In the genomic region with DNA sequence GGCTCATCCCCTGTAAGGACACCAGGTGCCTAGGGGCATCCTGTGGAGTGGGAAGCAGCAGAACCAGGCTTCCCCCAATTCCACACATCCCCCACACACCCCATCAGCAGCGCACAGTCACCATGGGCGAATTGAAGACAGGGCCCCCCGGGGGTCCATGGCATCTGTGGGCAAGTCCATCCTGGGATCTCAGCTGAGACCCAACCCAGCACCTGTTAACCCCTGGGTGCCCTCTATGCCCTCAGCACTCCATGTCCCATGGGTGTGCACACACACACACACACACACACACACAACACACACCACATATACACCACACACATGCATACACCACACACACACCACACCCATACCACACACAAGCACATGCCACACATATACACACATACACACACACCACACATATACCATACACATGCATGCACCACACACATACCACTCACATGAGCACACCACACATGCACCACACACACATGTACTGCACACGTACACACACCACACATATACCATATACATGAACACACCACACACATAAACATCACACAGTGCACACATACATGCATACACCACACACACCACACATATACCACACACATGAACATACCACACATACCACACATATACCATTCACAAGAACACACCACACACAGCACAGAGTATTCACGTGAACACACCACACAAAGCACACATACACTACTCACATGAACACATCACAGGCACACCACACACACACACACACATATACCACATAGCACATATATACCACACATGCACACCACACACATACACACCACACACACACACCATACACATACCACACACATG, we compare ENCODE assay signal across 20 cellular contexts.
DNase-seq lines count a peak whose midpoint lies in the region; ATAC-seq, FAIRE-seq and TF ChIP-seq lines count a peak whose summit lies in the region.
"Had no signal": no experiment of that assay in that cellular context is flagged by ENCODE, and none has a peak within 500 bp of the region (broad histone marks: within the 10 kb centered on the region; RNA-seq: fewer than 3 reads in every experiment).

No MANE protein-coding gene starts in this region.

- H3K9me3 Mint-ChIP-seq in GM23338 (no peaks in the 10 kb centered on the region; the same call in 1 of the 3 replicates), astrocyte (ENCODE audit: unreplicated experiment) (no peaks in the 10 kb centered on the region)
- H3K9me3 Mint-ChIP-seq: activated CD4-positive, alpha-beta memory T cell treated with anti-CD3 and anti-CD28 coated beads for 36 hours; mesothelial cell of epicardium; nephron progenitor cell had no signal

- H3K4me3 Mint-ChIP-seq in GM23338 (no peak overlapping the region), astrocyte (ENCODE audit: unreplicated experiment) (no peak overlapping the region)
- H3K4me3 Mint-ChIP-seq: activated CD4-positive, alpha-beta memory T cell treated with anti-CD3 and anti-CD28 coated beads for 36 hours; nephron progenitor cell had no signal

- no peak overlapping the region for H3K4me2 ChIP-seq in GM23338
- no peak overlapping the region for H3K4me2 ChIP-seq in astrocyte (ENCODE audit: low read length)
- H3K4me2 ChIP-seq in keratinocyte (ENCODE audit: control insufficient read depth, extremely low read depth, insufficient read depth, low read depth, low read length), result peak overlapping the region; percentile 47

- H3K9me1 ChIP-seq in keratinocyte (ENCODE audit: control insufficient read depth, extremely low read depth, insufficient read depth, low read length), result no peaks in the 10 kb centered on the region

- H2AFZ ChIP-seq in GM23338 (0 out of 2 replicates have a peak overlapping the region, but pooled peaks have one; percentile 23), astrocyte (ENCODE audit: low read depth, low read length) (no peak overlapping the region), keratinocyte (ENCODE audit: control insufficient read depth, low read length) (peak overlapping the region; percentile 39)

- dilution Hi-C loops in keratinocyte (cut with MboI; ENCODE audit: extremely low pct_ligation_motif_present, low sequenced_read_pairs), result no loop called here

- no peak overlapping the region for H3K27ac ChIP-seq in GM23338 (ENCODE audit: low read depth)
- no peak overlapping the region for H3K27ac ChIP-seq in astrocyte (ENCODE audit: low read depth, low read length)
- H3K27ac ChIP-seq in keratinocyte (ENCODE audit: control insufficient read depth, insufficient read depth, low read length), result no peak overlapping the region
- H3K27ac ChIP-seq in skeletal muscle tissue (ENCODE audit: low read depth, low read length), result no peak overlapping the region
- H3K27ac ChIP-seq: SK-N-MC, thyroid gland, WERI-Rb-1 had no signal

- H3K27ac Mint-ChIP-seq in GM23338 (no peak overlapping the region), astrocyte (ENCODE audit: unreplicated experiment) (no peak overlapping the region)
- H3K27ac Mint-ChIP-seq: activated CD4-positive, alpha-beta memory T cell treated with anti-CD3 and anti-CD28 coated beads for 36 hours; nephron progenitor cell; progenitor cell of endocrine pancreas had no signal

- H3K9ac ChIP-seq in astrocyte (ENCODE audit: low read length) (no peak overlapping the region), keratinocyte (ENCODE audit: control insufficient read depth, extremely low read depth, insufficient read depth, low read length) (no peak overlapping the region), skeletal muscle tissue (ENCODE audit: low read depth in 1 of 3, low read length in 3 of 3) (no peak overlapping the region)

- ATAC-seq in GM23338 (no peak), HG03442 (IDR thresholded peaks at IDR 0.05; ENCODE audit: unreplicated experiment) (no peak), GM21367 (IDR thresholded peaks at IDR 0.05; ENCODE audit: unreplicated experiment) (no peak)

- H3K27me3 Mint-ChIP-seq in GM23338 (ENCODE audit: insufficient read depth, low read depth, poor library complexity) (peaks cover 5% of the 10 kb centered on the region), astrocyte (ENCODE audit: low read depth, unreplicated experiment) (peaks cover 25% of the 10 kb centered on the region)
- H3K27me3 Mint-ChIP-seq: activated CD4-positive, alpha-beta memory T cell treated with anti-CD3 and anti-CD28 coated beads for 36 hours had no signal

- H3K27me3 ChIP-seq in GM23338 (ENCODE audit: insufficient read depth) (no peaks in the 10 kb centered on the region), astrocyte (ENCODE audit: insufficient read depth, low read length) (no peaks in the 10 kb centered on the region), keratinocyte (ENCODE audit: control insufficient read depth, extremely low read depth, insufficient read depth, low read length) (no peaks in the 10 kb centered on the region), skeletal muscle tissue (ENCODE audit: control insufficient read depth in 3 of 3, insufficient read depth in 3 of 3, low read length in 3 of 3) (peaks cover 0 to 8% (median 0%) of the 10 kb centered on the region in 3 donors)
- H3K27me3 ChIP-seq: thyroid gland had no signal

- peaks cover 8% of the 10 kb centered on the region for H3K9me2 ChIP-seq in GM23338 (ENCODE audit: insufficient read depth)

- H3K36me3 Mint-ChIP-seq in GM23338 (ENCODE audit: low read depth) (no peaks in the 10 kb centered on the region), astrocyte (ENCODE audit: low read depth, unreplicated experiment) (no peaks in the 10 kb centered on the region)
- H3K36me3 Mint-ChIP-seq: activated CD4-positive, alpha-beta memory T cell treated with anti-CD3 and anti-CD28 coated beads for 36 hours; mesothelial cell of epicardium had no signal

- FAIRE-seq in astrocyte (lab: Jason Lieb, UNC), result peak; percentile 43
- no peak for FAIRE-seq in keratinocyte (lab: Jason Lieb, UNC)
- FAIRE-seq: H54 had no signal

- no peaks in the 10 kb centered on the region for H3K36me3 ChIP-seq in GM23338 (ENCODE audit: insufficient read depth)
- H3K36me3 ChIP-seq in astrocyte (ENCODE audit: insufficient read depth, low read length), result no peaks in the 10 kb centered on the region
- no peaks in the 10 kb centered on the region for H3K36me3 ChIP-seq in keratinocyte (ENCODE audit: control insufficient read depth in 2 of 2, extremely low read depth in 1 of 2, insufficient read depth in 2 of 2, low read length in 2 of 2)
- no peaks in the 10 kb centered on the region for H3K36me3 ChIP-seq in skeletal muscle tissue (ENCODE audit: control insufficient read depth in 3 of 3, insufficient read depth in 3 of 3, low read length in 3 of 3)
- H3K36me3 ChIP-seq: thyroid gland, WERI-Rb-1 had no signal

- H4K20me1 ChIP-seq in GM23338 (replicated peaks; ENCODE audit: insufficient read depth) (no peaks in the 10 kb centered on the region), astrocyte (ENCODE audit: insufficient read depth, low read length) (no peaks in the 10 kb centered on the region), keratinocyte (ENCODE audit: control insufficient read depth, extremely low read depth, insufficient read depth, low read length) (no peaks in the 10 kb centered on the region)

- H3K4me3 ChIP-seq in GM23338 (no peak overlapping the region), astrocyte (ENCODE audit: insufficient read depth, low read depth, low read length) (no peak overlapping the region), keratinocyte (ENCODE audit: control insufficient read depth in 2 of 3, extremely low read depth in 1 of 3, insufficient read depth in 2 of 3, low read depth in 1 of 3, low read length in 3 of 3) (no peak overlapping the region), skeletal muscle tissue (ENCODE audit: low read length in 3 of 3) (peak overlapping the region in 2 of 3 donors; percentile 6 to 60), foreskin fibroblast (ENCODE audit: low read depth in 1 of 2, low read length in 2 of 2) (no peak overlapping the region)
- H3K4me3 ChIP-seq: SK-N-MC, thyroid gland had no signal

- H3K4me1 Mint-ChIP-seq in GM23338, result peaks cover 30% of the 10 kb centered on the region
- H3K4me1 Mint-ChIP-seq in astrocyte (ENCODE audit: low read depth, unreplicated experiment), result no peaks in the 10 kb centered on the region

- TF ChIP-seq CTCF in GM23338 (conservative IDR thresholded peaks at IDR 0.05; ENCODE audit: low read depth in 2 of 2) (no peak), astrocyte (IDR thresholded peaks at IDR 0.05; ENCODE audit: insufficient read depth, low read depth, low read length) (no peak), keratinocyte (optimal IDR thresholded peaks at IDR 0.05 in 1 of 3, IDR thresholded peaks at IDR 0.05 in 1 of 3, conservative IDR thresholded peaks at IDR 0.05 in 1 of 3; ENCODE audit: extremely low read depth in 1 of 3, insufficient read depth in 2 of 3, low read length in 3 of 3) (no peak), foreskin fibroblast (IDR thresholded peaks at IDR 0.05; ENCODE audit: low read depth, low read length) (no peak)

- H3K9me3 ChIP-seq in astrocyte (ENCODE audit: insufficient read depth, low read depth, low read length) (no peaks in the 10 kb centered on the region), keratinocyte (ENCODE audit: control insufficient read depth, low read depth, low read length) (no peaks in the 10 kb centered on the region), skeletal muscle tissue (ENCODE audit: control insufficient read depth in 3 of 3, low read length in 3 of 3) (no peaks in the 10 kb centered on the region)
- H3K9me3 ChIP-seq: thyroid gland had no signal

- DNase-seq in GM23338 (ENCODE audit: low spot score) (no peak), astrocyte (ENCODE audit: low read depth) (no peak), keratinocyte (ENCODE audit: low read depth, low spot score) (no peak), foreskin fibroblast (no peak), SIG-M5 treated with dmso at 0.1 percent for 504 hours (lab: John Stamatoyannopoulos, UW; ENCODE audit: unreplicated experiment) (no peak)
- DNase-seq: activated CD4-positive, alpha-beta memory T cell treated with anti-CD3 and anti-CD28 coated beads for 36 hours; central memory CD4-positive, alpha-beta T cell; DMS79; erythroblast; nephron progenitor cell; T-helper 2 cell; thyroid gland; WERI-Rb-1 had no signal

- H3F3A ChIP-seq in GM23338 (replicated peaks; ENCODE audit: low read depth), result no peaks in the 10 kb centered on the region

- no peaks in the 10 kb centered on the region for H3K79me2 ChIP-seq in GM23338 (replicated peaks; ENCODE audit: insufficient read depth)
- H3K79me2 ChIP-seq in astrocyte (ENCODE audit: insufficient read depth, low read length), result no peaks in the 10 kb centered on the region
- no peaks in the 10 kb centered on the region for H3K79me2 ChIP-seq in keratinocyte (ENCODE audit: control insufficient read depth, insufficient read depth, low read length)

- peaks cover 17% of the 10 kb centered on the region for H3K4me1 ChIP-seq in GM23338 (ENCODE audit: insufficient read depth)
- no peaks in the 10 kb centered on the region for H3K4me1 ChIP-seq in astrocyte (ENCODE audit: insufficient read depth, low read length)
- H3K4me1 ChIP-seq in keratinocyte (ENCODE audit: control insufficient read depth, extremely low read depth, insufficient read depth, low read length), result no peaks in the 10 kb centered on the region
- peaks cover 4 to 16% (median 6%) of the 10 kb centered on the region in 3 donors for H3K4me1 ChIP-seq in skeletal muscle tissue (ENCODE audit: control insufficient read depth in 3 of 3, insufficient read depth in 3 of 3, low read length in 3 of 3)
- H3K4me1 ChIP-seq: thyroid gland had no signal

Comparison
In these comparisons a context has a peak if more than half of its experiments do, and no peak if none do; other contexts are left out.
1. H3K4me3 ChIP-seq: peak in skeletal muscle tissue (2 of 3); none in GM23338 (single experiment), astrocyte (single experiment), keratinocyte (0 of 3) and foreskin fibroblast (0 of 2).